1 cellular context compared by ENCODE assay signal in the genomic region with DNA sequence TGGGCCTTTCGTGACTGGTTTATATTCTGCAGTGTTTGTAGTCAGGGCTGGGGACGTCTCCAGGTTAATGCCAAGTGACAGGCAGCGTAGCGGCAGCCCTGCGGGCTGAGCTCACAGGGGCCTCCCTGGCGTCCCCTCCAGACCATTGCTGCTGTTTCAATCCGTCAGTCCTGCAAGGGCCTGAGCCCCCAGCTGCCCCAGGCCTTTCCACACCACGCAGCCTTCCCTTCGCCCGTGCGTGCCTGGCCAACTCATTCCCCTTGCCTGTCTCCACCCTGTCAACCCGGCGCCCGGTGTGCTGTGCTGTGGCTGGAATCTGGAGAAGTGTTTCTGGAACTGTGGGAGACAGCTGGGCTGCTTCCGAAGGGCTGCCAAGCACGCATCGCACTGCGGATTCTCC.
TF ChIP-seq lines count a peak whose summit lies in the region.

No MANE protein-coding gene starts in this region.

TF ChIP-seq in HepG2, 621 proteins besides CTCF, POLR2A, EP300 and RAD21:
- TF ChIP-seq PAF1 (CRISPR knock-in tag; IDR thresholded peaks at IDR 0.05) (no peak), SOX6 (IDR thresholded peaks at IDR 0.05) (no peak), SOX6 (CRISPR knock-in tag; IDR thresholded peaks at IDR 0.05) (no peak), ZNF225 (CRISPR knock-in tag; IDR thresholded peaks at IDR 0.05) (no peak), EZH2 (conservative IDR thresholded peaks at IDR 0.05; ENCODE audit: low read depth, low read length) (peak; percentile 44; the same call in 1 of the 2 replicates)
